Comparison of ENCODE assay signal across 1 cellular context in genomic region chr7:63931985-63932577, GRCh38.
TF ChIP-seq lines count a peak whose summit lies in the region.

No MANE protein-coding gene starts in this region.

TF ChIP-seq in HepG2, 621 proteins besides CTCF, POLR2A, EP300 and RAD21:
- no peak for TF ChIP-seq RBAK (CRISPR knock-in tag; IDR thresholded peaks at IDR 0.05)
- peak; percentile 34; the same call in 1 of the 2 replicates for TF ChIP-seq MNT (IDR thresholded peaks at IDR 0.05)
